Comparison of ENCODE assay signal across 17 cellular contexts in genomic region chr10:7333995-7334964, GRCh38.
DNase-seq lines count a peak whose midpoint lies in the region; ATAC-seq and TF ChIP-seq lines count a peak whose summit lies in the region.
"Had no signal": no experiment of that assay in that cellular context is flagged by ENCODE, and none has a peak within 500 bp of the region (broad histone marks: within the 10 kb centered on the region; RNA-seq: fewer than 3 reads in every experiment).

No MANE protein-coding gene starts in this region.

- no peak overlapping the region for H2AK5ac ChIP-seq in trophoblast cell (ENCODE audit: low read length)

- peak overlapping the region; percentile 35; the same call in 1 of the 2 replicates for H3K27ac Mint-ChIP-seq in GM23338
- H3K27ac Mint-ChIP-seq in central memory CD8-positive, alpha-beta T cell (ENCODE audit: low read depth): peak overlapping the region; percentile 52
- H3K27ac Mint-ChIP-seq: activated naive CD8-positive, alpha-beta T cell treated with anti-CD3 and anti-CD28 coated beads, Interleukin-2, amount 50 U/mL, for 24 hours; stimulated activated memory B cell treated with anti-CD40 and anti-IgM and Interleukin-4, amounts not matched to agents 10 μg/mL and 1 μg/mL and 100 μg/mL, for 72 hours had no signal

- no peak overlapping the region for H4K91ac ChIP-seq in trophoblast cell (ENCODE audit: low read depth, low read length)

- H4K20me1 ChIP-seq in GM23338 (replicated peaks; ENCODE audit: insufficient read depth): peaks cover 4% of the 10 kb centered on the region; the same call in 1 of the 2 replicates

- H4K8ac ChIP-seq in trophoblast cell (ENCODE audit: low read depth, low read length): no peak overlapping the region

- peak overlapping the region; percentile 63; the same call in 1 of the 2 replicates for H3K27ac ChIP-seq in GM23338 (ENCODE audit: low read depth)
- H3K27ac ChIP-seq in trophoblast cell (ENCODE audit: low read depth, low read length): no peak overlapping the region

- H3F3A ChIP-seq in GM23338 (replicated peaks; ENCODE audit: low read depth): no peaks in the 10 kb centered on the region

- H3K27me3 Mint-ChIP-seq in GM23338 (ENCODE audit: insufficient read depth, low read depth, poor library complexity): no peaks in the 10 kb centered on the region
- no peaks in the 10 kb centered on the region for H3K27me3 Mint-ChIP-seq in central memory CD8-positive, alpha-beta T cell
- H3K27me3 Mint-ChIP-seq: activated naive CD8-positive, alpha-beta T cell treated with anti-CD3 and anti-CD28 coated beads, Interleukin-2, amount 50 U/mL, for 24 hours; stimulated activated memory B cell treated with anti-CD40 and anti-IgM and Interleukin-4, amounts not matched to agents 10 μg/mL and 1 μg/mL and 100 μg/mL, for 72 hours had no signal

- H3K79me2 ChIP-seq in GM23338 (replicated peaks; ENCODE audit: insufficient read depth) (no peaks in the 10 kb centered on the region), trophoblast cell (ENCODE audit: control insufficient read depth, insufficient read depth, low read length, poor library complexity) (no peaks in the 10 kb centered on the region)

- H3K4ac ChIP-seq in trophoblast cell (ENCODE audit: low read depth, low read length): no peak overlapping the region

- no peak overlapping the region for H2BK5ac ChIP-seq in trophoblast cell (ENCODE audit: low read depth, low read length, poor library complexity)

- H3K36me3 ChIP-seq in GM23338 (ENCODE audit: insufficient read depth): no peaks in the 10 kb centered on the region
- H3K36me3 ChIP-seq in trophoblast cell (ENCODE audit: control insufficient read depth in 1 of 2, insufficient read depth in 2 of 2, low read length in 2 of 2): no peaks in the 10 kb centered on the region

- H3K9me3 Mint-ChIP-seq in GM23338: peaks cover 5% of the 10 kb centered on the region; the same call in 1 of the 3 replicates
- H3K9me3 Mint-ChIP-seq in central memory CD8-positive, alpha-beta T cell: no peaks in the 10 kb centered on the region
- H3K9me3 Mint-ChIP-seq: activated naive CD8-positive, alpha-beta T cell treated with anti-CD3 and anti-CD28 coated beads, Interleukin-2, amount 50 U/mL, for 24 hours had no signal

- H3K79me1 ChIP-seq in trophoblast cell (ENCODE audit: low read length): no peaks in the 10 kb centered on the region

- H3K4me3 Mint-ChIP-seq in GM23338: no peak overlapping the region
- no peak overlapping the region for H3K4me3 Mint-ChIP-seq in central memory CD8-positive, alpha-beta T cell
- H3K4me3 Mint-ChIP-seq: activated naive CD8-positive, alpha-beta T cell treated with anti-CD3 and anti-CD28 coated beads, Interleukin-2, amount 50 U/mL, for 24 hours; stimulated activated memory B cell treated with anti-CD40 and anti-IgM and Interleukin-4, amounts not matched to agents 10 μg/mL and 1 μg/mL and 100 μg/mL, for 72 hours had no signal

- H3K36me3 Mint-ChIP-seq in GM23338 (ENCODE audit: low read depth): peaks cover 5% of the 10 kb centered on the region
- H3K36me3 Mint-ChIP-seq in central memory CD8-positive, alpha-beta T cell (ENCODE audit: insufficient read depth): no peaks in the 10 kb centered on the region

- no CpG with 5 or more reads among the region's 31 CpGs for WGBS in trophoblast cell (ENCODE audit: extremely low coverage, insufficient coverage, insufficient read length)

- DNase-seq in GM23338 (ENCODE audit: low spot score) (peak; percentile 44), iPS-NIHi11 (ENCODE audit: low spot score) (peak; percentile 19), trophoblast cell (no peak), DMS153 treated with DMSO at 0.1 percent for 48 hours (lab: John Stamatoyannopoulos, UW; ENCODE audit: unreplicated experiment) (no peak), Ammon's horn (ENCODE audit: low spot score) (no peak)
- no peak for DNase-seq in central memory CD8-positive, alpha-beta T cell (ENCODE audit: low spot score in 2 of 2)
- DNase-seq: activated CD4-positive, CD25-positive, alpha-beta regulatory T cell treated with anti-CD3 and anti-CD28 coated beads, Interleukin-2, amount 50 U/mL, for 72 hours; activated naive CD8-positive, alpha-beta T cell treated with anti-CD3 and anti-CD28 coated beads, Interleukin-2, amount 50 U/mL, for 24 hours; AML-193; DMS153; head of caudate nucleus; NCI-H1092 treated with DMSO at 0.1 percent for 48 hours; T-helper 2 cell had no signal

- peaks cover 2% of the 10 kb centered on the region for H3K9me3 ChIP-seq in trophoblast cell (ENCODE audit: insufficient read depth, low read depth, low read length)

- no peak overlapping the region for H3K9ac ChIP-seq in trophoblast cell (ENCODE audit: low read length)

- H3K27me3 ChIP-seq in GM23338 (ENCODE audit: insufficient read depth) (no peaks in the 10 kb centered on the region), trophoblast cell (ENCODE audit: insufficient read depth, low read length) (no peaks in the 10 kb centered on the region)

- H3K4me3 ChIP-seq in GM23338 (no peak overlapping the region), trophoblast cell (ENCODE audit: low read depth, low read length) (no peak overlapping the region)

- H3K4me2 ChIP-seq in GM23338: 0 out of 2 replicates have a peak overlapping the region, but pooled peaks have one; percentile 15
- no peak overlapping the region for H3K4me2 ChIP-seq in trophoblast cell (ENCODE audit: low read length)

- peak overlapping the region; percentile 21 for H3K14ac ChIP-seq in trophoblast cell (ENCODE audit: low read length)

- peaks cover 17% of the 10 kb centered on the region for H3K4me1 ChIP-seq in GM23338 (ENCODE audit: insufficient read depth)
- H3K4me1 ChIP-seq in trophoblast cell (ENCODE audit: control insufficient read depth in 1 of 2, insufficient read depth in 2 of 2, low read length in 2 of 2): no peaks in the 10 kb centered on the region

- no peaks in the 10 kb centered on the region for H3K9me2 ChIP-seq in GM23338 (ENCODE audit: insufficient read depth)

- TF ChIP-seq CTCF in GM23338 (conservative IDR thresholded peaks at IDR 0.05; ENCODE audit: low read depth in 2 of 2): no peak

- no peak overlapping the region for H4K12ac ChIP-seq in trophoblast cell (ENCODE audit: low read depth, low read length)

- H2BK120ac ChIP-seq in trophoblast cell (ENCODE audit: insufficient read depth, low read length, poor library complexity): no peak overlapping the region

- H3K18ac ChIP-seq in trophoblast cell (ENCODE audit: low read length): no peak overlapping the region

- ATAC-seq in GM23338 (peak; percentile 83), GM21447 (IDR thresholded peaks at IDR 0.05; ENCODE audit: unreplicated experiment) (no peak), HG02870 (IDR thresholded peaks at IDR 0.05; ENCODE audit: unreplicated experiment) (no peak)
- no peak for ATAC-seq in central memory CD8-positive, alpha-beta T cell (replicated peaks; ENCODE audit: extremely low read depth, poor library complexity, severe bottlenecking)
- ATAC-seq: activated naive CD8-positive, alpha-beta T cell treated with anti-CD3 and anti-CD28 coated beads, Interleukin-2, amount 50 U/mL, for 24 hours; HCT116; stimulated activated memory B cell treated with anti-CD40 and anti-IgM and Interleukin-4, amounts not matched to agents 10 μg/mL and 1 μg/mL and 100 μg/mL, for 72 hours had no signal

- H3K4me1 Mint-ChIP-seq in GM23338: peaks cover 21% of the 10 kb centered on the region
- peaks cover 74% of the 10 kb centered on the region for H3K4me1 Mint-ChIP-seq in central memory CD8-positive, alpha-beta T cell

- no peak overlapping the region for H3K23ac ChIP-seq in trophoblast cell (ENCODE audit: low read length)

- H2BK12ac ChIP-seq in trophoblast cell (ENCODE audit: low read length): no peak overlapping the region

- no peak overlapping the region for H2AFZ ChIP-seq in GM23338
- no peak overlapping the region for H2AFZ ChIP-seq in trophoblast cell (ENCODE audit: insufficient read depth, low read length, poor library complexity)

TF ChIP-seq in GM23338, 12 proteins besides CTCF, POLR2A, EP300 and RAD21:
- TF ChIP-seq CREB1 (CRISPR knock-in tag; IDR thresholded peaks at IDR 0.05; ENCODE audit: low read depth) (no peak), STAT1 (IDR thresholded peaks at IDR 0.05; ENCODE audit: unreplicated experiment) (no peak), ZNF331 (CRISPR knock-in tag; IDR thresholded peaks at IDR 0.05; ENCODE audit: low read depth) (no peak)
TF ChIP-seq in GM23338: peak in this region for 0.

Comparison
In these comparisons a context has a peak if more than half of its experiments do, and no peak if none do; other contexts are left out.
1. DNase-seq: peak in GM23338 (single experiment) and iPS-NIHi11 (single experiment); none in central memory CD8-positive, alpha-beta T cell (0 of 2), trophoblast cell (0 of 2), DMS153 treated with DMSO at 0.1 percent for 48 hours (single experiment) and Ammon's horn (single experiment).